In the genomic region with DNA sequence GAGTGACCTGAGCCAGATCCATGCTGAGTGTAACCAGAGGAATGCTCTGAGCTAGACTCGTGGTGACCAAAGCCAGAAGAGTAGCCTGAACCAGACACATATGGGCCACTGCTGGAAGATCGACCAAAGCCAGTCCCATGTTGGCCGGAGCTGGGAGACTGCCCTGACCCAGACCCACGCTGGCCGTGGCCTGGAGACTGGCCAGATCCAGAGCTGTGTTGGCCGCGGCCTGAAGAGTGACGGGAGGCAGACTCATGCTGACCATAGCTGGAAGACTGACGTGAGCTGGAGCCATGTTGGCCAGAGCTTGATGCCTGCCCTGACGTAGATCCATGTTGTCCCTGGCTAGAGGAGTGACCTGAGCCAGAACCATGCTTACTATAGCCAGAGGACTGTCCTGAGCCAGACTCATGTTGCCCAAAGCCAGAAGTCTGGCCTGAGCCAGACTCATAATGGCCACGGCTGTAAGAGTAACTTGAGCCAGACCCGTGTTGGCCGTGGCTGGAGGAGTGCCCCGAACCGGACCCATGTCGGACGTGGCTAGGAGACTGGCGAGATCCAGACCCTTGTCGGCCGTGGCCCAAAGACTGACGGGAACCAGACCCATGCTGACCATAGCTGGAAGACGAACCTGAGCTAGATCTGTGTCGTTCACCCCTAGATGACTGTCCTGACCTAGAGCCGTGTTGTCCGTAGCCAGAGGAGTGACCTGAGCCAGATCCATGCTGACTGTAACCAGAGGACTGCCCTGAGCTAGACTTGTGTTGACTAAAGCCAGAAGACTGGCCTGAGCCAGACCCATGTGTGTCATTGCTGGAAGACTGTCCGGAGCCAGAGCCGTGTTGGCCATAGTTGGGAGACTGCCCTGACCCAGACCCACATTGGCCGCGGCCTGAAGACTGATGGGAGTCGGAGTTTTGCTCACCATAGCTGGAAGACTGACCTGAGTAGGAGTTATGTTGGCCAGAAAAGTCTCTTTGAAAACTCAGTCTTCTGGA, we compare ENCODE assay signal across 19 cellular contexts. TPM values are rescaled to one million over a fixed set of nuclear protein-coding genes. Genes with fewer than 3 reads are reported as not detected.
DNase-seq lines count a peak whose midpoint lies in the region; ATAC-seq and TF ChIP-seq lines count a peak whose summit lies in the region.
"Had no signal": no experiment of that assay in that cellular context is flagged by ENCODE, and none has a peak within 500 bp of the region (broad histone marks: within the 10 kb centered on the region; RNA-seq: fewer than 3 reads in every experiment).

No MANE protein-coding gene starts in this region.

- H3K27me3 Mint-ChIP-seq in activated naive CD8-positive, alpha-beta T cell treated with anti-CD3 and anti-CD28 coated beads for 36 hours: no peaks in the 10 kb centered on the region
- no peaks in the 10 kb centered on the region for H3K27me3 Mint-ChIP-seq in activated naive CD8-positive, alpha-beta T cell treated with anti-CD3 and anti-CD28 coated beads, Interleukin-2, amount 50 U/mL, for 24 hours

- WGBS in aorta, 2 donors: 92 to 95% methylated on average over 30 of the region's 30 CpGs

- H3K9me3 ChIP-seq in aorta (ENCODE audit: control insufficient read depth, low read length): peaks cover 3% of the 10 kb centered on the region

- no peaks in the 10 kb centered on the region for H3K36me3 ChIP-seq in aorta (ENCODE audit: control insufficient read depth in 1 of 2, insufficient read depth in 2 of 2, low read length in 1 of 2)

- POLR2A ChIA-PET in HEK293T (lab: Yijun Ruan, JAX): no interaction called here

- no peaks in the 10 kb centered on the region for H3K27me3 ChIP-seq in aorta (ENCODE audit: control insufficient read depth in 1 of 2, insufficient read depth in 2 of 2, low read length in 1 of 2)

- H3K4me1 Mint-ChIP-seq in activated naive CD8-positive, alpha-beta T cell treated with anti-CD3 and anti-CD28 coated beads for 36 hours: no peaks in the 10 kb centered on the region
- no peaks in the 10 kb centered on the region for H3K4me1 Mint-ChIP-seq in activated naive CD8-positive, alpha-beta T cell treated with anti-CD3 and anti-CD28 coated beads, Interleukin-2, amount 50 U/mL, for 24 hours
- H3K4me1 Mint-ChIP-seq: CD14-positive monocyte had no signal

- no peaks in the 10 kb centered on the region for H3K9me3 Mint-ChIP-seq in activated naive CD8-positive, alpha-beta T cell treated with anti-CD3 and anti-CD28 coated beads for 36 hours
- H3K9me3 Mint-ChIP-seq in activated naive CD8-positive, alpha-beta T cell treated with anti-CD3 and anti-CD28 coated beads, Interleukin-2, amount 50 U/mL, for 24 hours: peaks cover 3% of the 10 kb centered on the region
- H3K9me3 Mint-ChIP-seq: CD8-positive, alpha-beta T cell had no signal

- no peaks in the 10 kb centered on the region for H3K4me1 ChIP-seq in aorta (ENCODE audit: control insufficient read depth in 1 of 2, insufficient read depth in 2 of 2, low read length in 2 of 2)

- H3K36me3 Mint-ChIP-seq in activated naive CD8-positive, alpha-beta T cell treated with anti-CD3 and anti-CD28 coated beads for 36 hours: peaks cover 10% of the 10 kb centered on the region
- H3K36me3 Mint-ChIP-seq in activated naive CD8-positive, alpha-beta T cell treated with anti-CD3 and anti-CD28 coated beads, Interleukin-2, amount 50 U/mL, for 24 hours (ENCODE audit: low read depth): no peaks in the 10 kb centered on the region
- H3K36me3 Mint-ChIP-seq: CD14-positive monocyte; CD8-positive, alpha-beta T cell had no signal

- ATAC-seq in activated naive CD8-positive, alpha-beta T cell treated with anti-CD3 and anti-CD28 coated beads, Interleukin-2, amount 50 U/mL, for 24 hours: no peak
- ATAC-seq in esophagus mucosa (peak; percentile 20), aorta (ENCODE audit: low FRiP score) (peak; percentile 52)
- ATAC-seq: CD8-positive, alpha-beta T cell; HepG2 had no signal

- H3K27ac ChIP-seq in aorta (ENCODE audit: low read depth in 1 of 2, low read length in 2 of 2): no peak overlapping the region
- H3K27ac ChIP-seq: 22Rv1, GM23248 had no signal

- no peak overlapping the region for H3K4me3 ChIP-seq in aorta (ENCODE audit: low read length in 2 of 2)
- H3K4me3 ChIP-seq: GM23248 had no signal

- H3K27ac Mint-ChIP-seq in activated naive CD8-positive, alpha-beta T cell treated with anti-CD3 and anti-CD28 coated beads for 36 hours: peak overlapping the region; percentile 55
- no peak overlapping the region for H3K27ac Mint-ChIP-seq in activated naive CD8-positive, alpha-beta T cell treated with anti-CD3 and anti-CD28 coated beads, Interleukin-2, amount 50 U/mL, for 24 hours
- H3K27ac Mint-ChIP-seq: CD8-positive, alpha-beta T cell had no signal

- no peak for DNase-seq in activated naive CD8-positive, alpha-beta T cell treated with anti-CD3 and anti-CD28 coated beads for 36 hours
- DNase-seq in activated naive CD8-positive, alpha-beta T cell treated with anti-CD3 and anti-CD28 coated beads, Interleukin-2, amount 50 U/mL, for 24 hours: no peak
- DNase-seq in posterior vena cava (ENCODE audit: low spot score) (peak; percentile 80), aorta (peak in 1 of 2 donors; percentile 74), HEK293T (ENCODE audit: extremely low spot score) (no peak), NCI-H82 (lab: John Stamatoyannopoulos, UW) (no peak)
- DNase-seq in activated CD4-positive, CD25-positive, alpha-beta regulatory T cell (lab: John Stamatoyannopoulos, UW): no peak
- DNase-seq: COR-L47, DMS153, DMS79 treated with DMSO at 0.1 percent for 48 hours, EL, GM23248 had no signal

- intact Hi-C loops in posterior vena cava (cut with DNase I) (no loop called here), aorta (cut with DNase I) (no loop called here)

- CTCF ChIA-PET in HEK293T (lab: Yijun Ruan, JAX): no interaction called here

- no peak overlapping the region for H3K4me3 Mint-ChIP-seq in activated naive CD8-positive, alpha-beta T cell treated with anti-CD3 and anti-CD28 coated beads for 36 hours
- no peak overlapping the region for H3K4me3 Mint-ChIP-seq in activated naive CD8-positive, alpha-beta T cell treated with anti-CD3 and anti-CD28 coated beads, Interleukin-2, amount 50 U/mL, for 24 hours
- H3K4me3 Mint-ChIP-seq: CD14-positive monocyte; CD8-positive, alpha-beta T cell had no signal

TF ChIP-seq in HEK293T, 16 proteins besides CTCF, POLR2A, EP300 and RAD21:
- no peak for TF ChIP-seq LEF1 (IDR thresholded peaks at IDR 0.05; ENCODE audit: borderline replicate concordance)
- TF ChIP-seq TARDBP (IDR thresholded peaks at IDR 0.05): no peak
- TF ChIP-seq SP1 (IDR thresholded peaks at IDR 0.05): no peak
- no peak for TF ChIP-seq HDGF (IDR thresholded peaks at IDR 0.05; ENCODE audit: borderline replicate concordance)
- TF ChIP-seq FOXK2 (IDR thresholded peaks at IDR 0.05): no peak
- TF ChIP-seq L3MBTL2 (conservative IDR thresholded peaks at IDR 0.05): no peak
- TF ChIP-seq SUZ12 (IDR thresholded peaks at IDR 0.05): no peak
- no peak for TF ChIP-seq ZNF384 (IDR thresholded peaks at IDR 0.05)
- TF ChIP-seq FOXA1 (IDR thresholded peaks at IDR 0.05): no peak
- TF ChIP-seq BHLHE40 (IDR thresholded peaks at IDR 0.05; ENCODE audit: borderline replicate concordance): no peak
- no peak for TF ChIP-seq FOXM1 (IDR thresholded peaks at IDR 0.05; ENCODE audit: borderline replicate concordance)

RNA-seq across cellular contexts. Expression of a gene that starts 3.5 kb away (rescaled TPM):
- total RNA-seq in activated naive CD8-positive, alpha-beta T cell treated with anti-CD3 and anti-CD28 coated beads for 36 hours: not detected
- total RNA-seq in esophagus mucosa (not detected), posterior vena cava (under 1 TPM in 1 of 2 donors, not detected in 1; 0.05 TPM), aorta (not detected)
- polyA plus RNA-seq in aorta: not detected
- total RNA-seq: A673; CD8-positive, alpha-beta T cell; GM23248; HepG2 had no signal
- polyA plus RNA-seq: BJ, CD14-positive monocyte, HepG2 had no signal
